Comparison of ENCODE assay signal across 8 cellular contexts in the genomic region with DNA sequence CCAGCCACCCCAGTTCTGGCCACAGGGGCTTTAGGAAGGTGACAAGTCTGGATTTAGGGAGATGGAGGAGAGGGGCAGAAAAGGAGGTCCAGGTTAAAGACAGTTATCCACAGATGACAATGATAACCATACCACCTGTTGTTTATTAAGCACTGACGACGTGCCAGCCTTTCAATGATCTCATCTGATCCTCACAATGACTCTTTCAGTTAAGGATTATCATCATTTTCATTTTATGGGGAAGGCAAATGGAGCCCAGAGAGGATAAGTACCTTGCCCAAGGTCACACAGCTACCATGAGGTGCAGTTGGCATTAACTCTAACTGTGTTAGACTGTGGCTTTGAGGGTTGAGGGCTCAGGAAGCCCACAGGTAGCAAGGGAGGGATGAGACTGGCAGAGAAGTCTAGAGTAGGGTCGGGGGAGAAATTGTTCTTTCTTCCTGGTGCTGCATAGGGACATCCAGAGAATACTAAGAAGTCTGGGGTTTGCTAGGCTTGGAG. TPM values are rescaled to one million over a fixed set of nuclear protein-coding genes. Genes with fewer than 3 reads are reported as not detected.
DNase-seq lines count a peak whose midpoint lies in the region; ATAC-seq and TF ChIP-seq lines count a peak whose summit lies in the region.

No MANE protein-coding gene starts in this region.

- peak overlapping the region; percentile 17 to 79 (median 70); a peak in 21 of 22 replicates for H3K9ac ChIP-seq in BLaER1 treated with 17β-estradiol and CSF1 and Interleukin-3, amounts not matched to agents 10 nM and 100 nM

- peak overlapping the region in 5 of 10 experiments; percentile 8 to 38 (median 10); a peak in 4 of 20 replicates for H3K4me3 ChIP-seq in BLaER1 treated with 17β-estradiol and CSF1 and Interleukin-3, amounts not matched to agents 10 nM and 100 nM
- no peak overlapping the region for H3K4me3 ChIP-seq in OCI-LY7 (ENCODE audit: low read depth, low read length, poor library complexity, severe bottlenecking)

- H3K27me3 ChIP-seq in BLaER1 treated with 17β-estradiol and CSF1 and Interleukin-3, amounts not matched to agents 10 nM and 100 nM, result peaks cover 0 to 5% (median 0%) of the 10 kb centered on the region in 11 experiments; a peak in 1 of 22 replicates

- BruUV-seq in OCI-LY7 (replicated peaks; lab: Mats Ljungman, UMichigan), result no TSS peak

- no peak overlapping the region for H3K4me3 Mint-ChIP-seq in central memory CD8-positive, alpha-beta T cell
- no peak overlapping the region for H3K4me3 Mint-ChIP-seq in natural killer cell

- POLR2A ChIA-PET in OCI-LY7 (lab: Charles Lee) (interaction anchor here (0.6 to 1.1 kb wide), 2 partner anchors 27 to 63 kb away, joined by 3 to 5 read pairs; no protein-coding TSS in a partner anchor), HEK293T (lab: Yijun Ruan, JAX) (no interaction called here)

- no peaks in the 10 kb centered on the region for H3K9me3 ChIP-seq in BLaER1 treated with 17β-estradiol and CSF1 and Interleukin-3, amounts not matched to agents 10 nM and 100 nM (replicated peaks in 1 of 11)
- H3K9me3 ChIP-seq in KOPT-K1 (ENCODE audit: insufficient read depth, low read length, poor library complexity, severe bottlenecking) (no peaks in the 10 kb centered on the region), OCI-LY7 (ENCODE audit: low read length) (no peaks in the 10 kb centered on the region)

- no peaks in the 10 kb centered on the region for H3K36me3 ChIP-seq in BLaER1 treated with 17β-estradiol and CSF1 and Interleukin-3, amounts not matched to agents 10 nM and 100 nM
- H3K36me3 ChIP-seq in KOPT-K1 (ENCODE audit: insufficient read depth, low read length) (no peaks in the 10 kb centered on the region), OCI-LY7 (ENCODE audit: insufficient read depth, low read length) (no peaks in the 10 kb centered on the region)

- no peaks in the 10 kb centered on the region for H3K9me2 ChIP-seq in OCI-LY7 (ENCODE audit: insufficient read depth, low read length)

- no peaks in the 10 kb centered on the region for H3K27me3 Mint-ChIP-seq in central memory CD8-positive, alpha-beta T cell
- no peaks in the 10 kb centered on the region for H3K27me3 Mint-ChIP-seq in natural killer cell (ENCODE audit: low read depth in 2 of 2)

- no peak for ATAC-seq in central memory CD8-positive, alpha-beta T cell (replicated peaks; ENCODE audit: extremely low read depth, poor library complexity, severe bottlenecking)
- ATAC-seq in natural killer cell, result no peak

- intact Hi-C loops in natural killer cell (cut with micrococcal nuclease) (no loop called here), OCI-LY7 (cut with micrococcal nuclease; ENCODE audit: unreplicated experiment) (no loop called here)

- no peaks in the 10 kb centered on the region for H3K79me2 ChIP-seq in OCI-LY7 (ENCODE audit: insufficient read depth, low read depth, low read length)

- peaks cover 2% of the 10 kb centered on the region for H3K36me3 Mint-ChIP-seq in central memory CD8-positive, alpha-beta T cell (ENCODE audit: insufficient read depth)
- no peaks in the 10 kb centered on the region for H3K36me3 Mint-ChIP-seq in natural killer cell

- H3K27ac ChIP-seq in BLaER1 treated with 17β-estradiol and CSF1 and Interleukin-3, amounts not matched to agents 10 nM and 100 nM, result peak overlapping the region; percentile 31 to 88 (median 81); a peak in 21 of 22 replicates
- H3K27ac ChIP-seq in KOPT-K1 (ENCODE audit: low read depth, low read length, poor library complexity, severe bottlenecking), result peak overlapping the region; percentile 97
- H3K27ac ChIP-seq in OCI-LY7 (ENCODE audit: low read depth, low read length, poor library complexity, severe bottlenecking), result no peak overlapping the region

- no peak overlapping the region for H2AFZ ChIP-seq in OCI-LY7 (ENCODE audit: low read length)

- H3K4me1 Mint-ChIP-seq in central memory CD8-positive, alpha-beta T cell, result peaks cover 18% of the 10 kb centered on the region
- H3K4me1 Mint-ChIP-seq in natural killer cell, result peaks cover 11 to 17% of the 10 kb centered on the region in 2 donors

- peaks cover 52 to 62% (median 55%) of the 10 kb centered on the region in 10 experiments for H3K4me1 ChIP-seq in BLaER1 treated with 17β-estradiol and CSF1 and Interleukin-3, amounts not matched to agents 10 nM and 100 nM
- H3K4me1 ChIP-seq in OCI-LY7 (ENCODE audit: insufficient read depth, low read length, poor library complexity, severe bottlenecking), result peaks cover 11% of the 10 kb centered on the region

- CTCF ChIA-PET in OCI-LY7 (lab: Charles Lee; ENCODE audit: unreplicated experiment) (no interaction called here), HEK293T (lab: Yijun Ruan, JAX) (no interaction called here)

- no peak for DNase-seq in central memory CD8-positive, alpha-beta T cell (ENCODE audit: low spot score in 2 of 2)
- DNase-seq in natural killer cell (no peak), OCI-LY7 (ENCODE audit: low spot score) (no peak), HEK293T (ENCODE audit: extremely low spot score) (no peak), GF-D8 (lab: John Stamatoyannopoulos, UW) (no peak), dedifferentiated amniotic fluid mesenchymal stem cell (ENCODE audit: extremely low spot score) (no peak)

- H4K20me1 ChIP-seq in BLaER1 treated with 17β-estradiol and CSF1 and Interleukin-3, amounts not matched to agents 10 nM and 100 nM, result no peaks in the 10 kb centered on the region
- no peaks in the 10 kb centered on the region for H4K20me1 ChIP-seq in OCI-LY7 (ENCODE audit: insufficient read depth, low read length)

- H3K4me2 ChIP-seq in BLaER1 treated with 17β-estradiol and CSF1 and Interleukin-3, amounts not matched to agents 10 nM and 100 nM, result peak overlapping the region; percentile 80 to 94 (median 87)
- no peak overlapping the region for H3K4me2 ChIP-seq in OCI-LY7 (ENCODE audit: low read length)

- H3K9me3 Mint-ChIP-seq in central memory CD8-positive, alpha-beta T cell, result no peaks in the 10 kb centered on the region
- H3K9me3 Mint-ChIP-seq in natural killer cell, result no peaks in the 10 kb centered on the region

- peak overlapping the region; percentile 89 for H3K27ac Mint-ChIP-seq in central memory CD8-positive, alpha-beta T cell (ENCODE audit: low read depth)
- peak overlapping the region; percentile 78 to 86 for H3K27ac Mint-ChIP-seq in natural killer cell

- TF ChIP-seq CTCF in natural killer cell (IDR thresholded peaks at IDR 0.05), result no peak
- TF ChIP-seq CTCF in OCI-LY7 (conservative IDR thresholded peaks at IDR 0.05; ENCODE audit: low read length), result no peak

TF ChIP-seq in HEK293T, 16 proteins besides CTCF, POLR2A, EP300 and RAD21:
- TF ChIP-seq BHLHE40 (IDR thresholded peaks at IDR 0.05; ENCODE audit: borderline replicate concordance) (no peak), SP1 (IDR thresholded peaks at IDR 0.05) (no peak), FOXA1 (IDR thresholded peaks at IDR 0.05) (no peak), LEF1 (IDR thresholded peaks at IDR 0.05; ENCODE audit: borderline replicate concordance) (no peak), SUZ12 (IDR thresholded peaks at IDR 0.05) (no peak), TARDBP (IDR thresholded peaks at IDR 0.05) (no peak), FOXK2 (IDR thresholded peaks at IDR 0.05) (no peak), FOXM1 (IDR thresholded peaks at IDR 0.05; ENCODE audit: borderline replicate concordance) (no peak), L3MBTL2 (conservative IDR thresholded peaks at IDR 0.05) (no peak), ARNT (IDR thresholded peaks at IDR 0.05) (no peak), ELF4 (IDR thresholded peaks at IDR 0.05) (no peak), CTBP1 (IDR thresholded peaks at IDR 0.05; ENCODE audit: borderline replicate concordance) (no peak)
- TF ChIP-seq, protein P1, sequence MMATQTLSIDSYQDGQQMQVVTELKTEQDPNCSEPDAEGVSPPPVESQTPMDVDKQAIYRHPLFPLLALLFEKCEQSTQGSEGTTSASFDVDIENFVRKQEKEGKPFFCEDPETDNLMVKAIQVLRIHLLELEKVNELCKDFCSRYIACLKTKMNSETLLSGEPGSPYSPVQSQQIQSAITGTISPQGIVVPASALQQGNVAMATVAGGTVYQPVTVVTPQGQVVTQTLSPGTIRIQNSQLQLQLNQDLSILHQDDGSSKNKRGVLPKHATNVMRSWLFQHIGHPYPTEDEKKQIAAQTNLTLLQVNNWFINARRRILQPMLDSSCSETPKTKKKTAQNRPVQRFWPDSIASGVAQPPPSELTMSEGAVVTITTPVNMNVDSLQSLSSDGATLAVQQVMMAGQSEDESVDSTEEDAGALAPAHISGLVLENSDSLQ (IDR thresholded peaks at IDR 0.05), result no peak

RNA-seq across cellular contexts. Expression of a gene that starts 21.5 kb away (rescaled TPM):
- 100 to 1,000 TPM; 130 to 174 (median 173) TPM for total RNA-seq in natural killer cell
- 32.3 and 37.6 TPM in 2 replicates for total RNA-seq in OCI-LY7 (2014; rRNA removed; shearing (Covaris generic))
- 67.0 and 70.5 TPM in 2 replicates for total RNA-seq in OCI-LY7 (2022)
